ENCODE assay signal across 8 cellular contexts in genomic region chr18:9016819-9017169, GRCh38.
DNase-seq lines count a peak whose midpoint lies in the region; ATAC-seq, FAIRE-seq and TF ChIP-seq lines count a peak whose summit lies in the region.

No MANE protein-coding gene starts in this region.

- H2BK120ac ChIP-seq in mesendoderm (ENCODE audit: low read depth, low read length), result no peak overlapping the region

- H3K4me2 ChIP-seq in astrocyte (ENCODE audit: low read length) (peak overlapping the region; percentile 85), mesendoderm (ENCODE audit: low read length) (no peak overlapping the region)

- H3K27me3 Mint-ChIP-seq in HFFc6 (ENCODE audit: insufficient read depth), result no peaks in the 10 kb centered on the region
- no peaks in the 10 kb centered on the region for H3K27me3 Mint-ChIP-seq in astrocyte (ENCODE audit: low read depth, unreplicated experiment)

- no CpG with 5 or more reads among the region's 10 CpGs for WGBS in mesendoderm (ENCODE audit: extremely low coverage, insufficient coverage, low lambda C conversion rate)

- peaks cover 10% of the 10 kb centered on the region; the same call in 1 of the 2 replicates for H3K36me3 Mint-ChIP-seq in HFFc6 (ENCODE audit: low read depth)
- H3K36me3 Mint-ChIP-seq in astrocyte (ENCODE audit: low read depth, unreplicated experiment), result no peaks in the 10 kb centered on the region

- H4K20me1 ChIP-seq in astrocyte (ENCODE audit: insufficient read depth, low read length), result no peaks in the 10 kb centered on the region

- H3K9ac ChIP-seq in astrocyte (ENCODE audit: low read length) (peak overlapping the region; percentile 59), mesendoderm (ENCODE audit: low read length) (peak overlapping the region; percentile 7)

- H4K8ac ChIP-seq in mesendoderm (ENCODE audit: low read depth, low read length), result no peak overlapping the region

- H4K5ac ChIP-seq in mesendoderm (ENCODE audit: low read length), result no peak overlapping the region

- peak overlapping the region; percentile 95 for H3K27ac Mint-ChIP-seq in HFFc6
- H3K27ac Mint-ChIP-seq in astrocyte (ENCODE audit: unreplicated experiment), result no peak overlapping the region

- no peak for FAIRE-seq in astrocyte (lab: Jason Lieb, UNC)
- FAIRE-seq in RCC 7860 (lab: Jason Lieb, UNC), result no peak

- H3K9me3 ChIP-seq in AG04450 (ENCODE audit: control insufficient read depth, insufficient read depth, low read length), result no peaks in the 10 kb centered on the region; the same call in 1 of the 2 replicates
- H3K9me3 ChIP-seq in astrocyte (ENCODE audit: insufficient read depth, low read depth, low read length), result no peaks in the 10 kb centered on the region

- POLR2A ChIA-PET in AG04450 (lab: Yijun Ruan, JAX), result interaction anchor here (0.6 to 1.6 kb wide), 5 partner anchors 9 to 312 kb away, joined by 3 to 4 read pairs (median 3); partner anchors contain the start of genes MTCL1 and NDUFV2

- H3K79me1 ChIP-seq in mesendoderm (ENCODE audit: low read length), result no peaks in the 10 kb centered on the region

- H3K9me3 Mint-ChIP-seq in HFFc6 (no peaks in the 10 kb centered on the region), astrocyte (ENCODE audit: unreplicated experiment) (peaks cover 3% of the 10 kb centered on the region)

- H2BK15ac ChIP-seq in mesendoderm (replicated peaks; ENCODE audit: low read depth), result no peak overlapping the region

- H3K27me3 ChIP-seq in AG04450 (ENCODE audit: control insufficient read depth, insufficient read depth, low read length) (no peaks in the 10 kb centered on the region), astrocyte (ENCODE audit: insufficient read depth, low read length) (no peaks in the 10 kb centered on the region), mesendoderm (ENCODE audit: insufficient read depth, low read length, poor library complexity) (no peaks in the 10 kb centered on the region)

- H2AFZ ChIP-seq in astrocyte (ENCODE audit: low read depth, low read length), result peak overlapping the region; percentile 67

- no peak for ATAC-seq in HG02870 (IDR thresholded peaks at IDR 0.05; ENCODE audit: unreplicated experiment)

- DNase-seq in AG04450 (ENCODE audit: low read depth, low spot score) (no peak), HFFc6 (no peak), astrocyte (ENCODE audit: low read depth) (no peak), mesendoderm (no peak), NCI-H2081 (lab: John Stamatoyannopoulos, UW) (no peak), RCC 7860 (ENCODE audit: low spot score) (no peak)
- DNase-seq in activated CD8-positive, alpha-beta memory T cell treated with anti-CD3 and anti-CD28 coated beads for 24 hours, result no peak

- H3K4me3 Mint-ChIP-seq in HFFc6 (peak overlapping the region; percentile 82), astrocyte (ENCODE audit: unreplicated experiment) (no peak overlapping the region)

- H3K18ac ChIP-seq in mesendoderm (ENCODE audit: low read length), result no peak overlapping the region

- H3K4me1 ChIP-seq in astrocyte (ENCODE audit: insufficient read depth, low read length), result peaks cover 17% of the 10 kb centered on the region
- no peaks in the 10 kb centered on the region for H3K4me1 ChIP-seq in mesendoderm (ENCODE audit: control insufficient read depth, low read depth, low read length)

- H3K4me1 Mint-ChIP-seq in HFFc6 (ENCODE audit: low read depth) (peaks cover 36% of the 10 kb centered on the region), astrocyte (ENCODE audit: low read depth, unreplicated experiment) (peaks cover 3% of the 10 kb centered on the region)

- no peak overlapping the region for H3K23ac ChIP-seq in mesendoderm (ENCODE audit: low read length)

- peak overlapping the region; percentile 29 for H3K4me3 ChIP-seq in AG04450 (ENCODE audit: low read depth, low read length)
- no peak overlapping the region for H3K4me3 ChIP-seq in astrocyte (ENCODE audit: insufficient read depth, low read depth, low read length)
- H3K4me3 ChIP-seq in mesendoderm (ENCODE audit: low read length), result no peak overlapping the region

- H2AK5ac ChIP-seq in mesendoderm (ENCODE audit: low read length), result no peak overlapping the region

- H3K36me3 ChIP-seq in astrocyte (ENCODE audit: insufficient read depth, low read length) (no peaks in the 10 kb centered on the region), mesendoderm (ENCODE audit: control insufficient read depth, insufficient read depth, low read length) (no peaks in the 10 kb centered on the region)

- no peak overlapping the region for H2BK5ac ChIP-seq in mesendoderm (ENCODE audit: low read length)

- H3K4ac ChIP-seq in mesendoderm (ENCODE audit: low read depth, low read length), result peak overlapping the region; percentile 74

- H3K79me2 ChIP-seq in astrocyte (ENCODE audit: insufficient read depth, low read length), result no peaks in the 10 kb centered on the region
- H3K79me2 ChIP-seq in mesendoderm (ENCODE audit: control insufficient read depth, insufficient read depth, low read length), result no peaks in the 10 kb centered on the region

- CTCF ChIA-PET in AG04450 (lab: Charles Lee), result no interaction called here

- H3K56ac ChIP-seq in mesendoderm (ENCODE audit: low read length), result peak overlapping the region; percentile 83

- TF ChIP-seq CTCF in AG04450 (IDR thresholded peaks at IDR 0.05; ENCODE audit: low read depth, low read length) (no peak), HFFc6 (IDR thresholded peaks at IDR 0.05) (no peak), astrocyte (IDR thresholded peaks at IDR 0.05; ENCODE audit: insufficient read depth, low read depth, low read length) (no peak)

- H3K27ac ChIP-seq in AG04450 (ENCODE audit: low read depth, low read length), result peak overlapping the region; percentile 97
- peak overlapping the region; percentile 94 for H3K27ac ChIP-seq in astrocyte (ENCODE audit: low read depth, low read length)
- no peak overlapping the region for H3K27ac ChIP-seq in mesendoderm (ENCODE audit: low read depth, low read length)
